15 cellular contexts compared by ENCODE assay signal in genomic region chrX:140917354-140918115, GRCh38.
DNase-seq lines count a peak whose midpoint lies in the region; ATAC-seq and TF ChIP-seq lines count a peak whose summit lies in the region.
"Had no signal": no experiment of that assay in that cellular context is flagged by ENCODE, and none has a peak within 500 bp of the region (broad histone marks: within the 10 kb centered on the region; RNA-seq: fewer than 3 reads in every experiment).

No MANE protein-coding gene starts in this region.

- TF ChIP-seq CTCF in progenitor cell of endocrine pancreas (IDR thresholded peaks at IDR 0.05; ENCODE audit: unreplicated experiment) (no peak), prostate gland (IDR thresholded peaks at IDR 0.05) (no peak)

- no peaks in the 10 kb centered on the region for H3K27me3 Mint-ChIP-seq in activated CD4-positive, alpha-beta T cell treated with anti-CD3 and anti-CD28 coated beads, Interleukin-2, amount 10 ng/mL, durations not matched to agents 7 days and 5 days
- no peaks in the 10 kb centered on the region for H3K27me3 Mint-ChIP-seq in activated CD8-positive, alpha-beta T cell treated with anti-CD3 and anti-CD28 coated beads, Interleukin-2, amount 10 ng/mL, durations not matched to agents 7 days and 5 days (ENCODE audit: low read depth)
- H3K27me3 Mint-ChIP-seq in progenitor cell of endocrine pancreas = no peaks in the 10 kb centered on the region
- H3K27me3 Mint-ChIP-seq: IgD-negative memory B cell had no signal

- no peaks in the 10 kb centered on the region for H3K4me1 ChIP-seq in prostate gland (replicated peaks)
- H3K4me1 ChIP-seq: gastroesophageal sphincter, upper lobe of right lung had no signal

- H3K4me3 Mint-ChIP-seq in activated CD4-positive, alpha-beta T cell treated with anti-CD3 and anti-CD28 coated beads, Interleukin-2, amount 10 ng/mL, durations not matched to agents 7 days and 5 days = no peak overlapping the region
- no peak overlapping the region for H3K4me3 Mint-ChIP-seq in activated CD8-positive, alpha-beta T cell treated with anti-CD3 and anti-CD28 coated beads, Interleukin-2, amount 10 ng/mL, durations not matched to agents 7 days and 5 days
- no peak overlapping the region for H3K4me3 Mint-ChIP-seq in progenitor cell of endocrine pancreas (ENCODE audit: low read depth)

- H3K27ac ChIP-seq in prostate gland = no peak overlapping the region
- H3K27ac ChIP-seq: gastroesophageal sphincter, upper lobe of right lung had no signal

- H3K9me3 Mint-ChIP-seq in activated CD4-positive, alpha-beta T cell treated with anti-CD3 and anti-CD28 coated beads, Interleukin-2, amount 10 ng/mL, durations not matched to agents 7 days and 5 days = no peaks in the 10 kb centered on the region
- H3K9me3 Mint-ChIP-seq in activated CD8-positive, alpha-beta T cell treated with anti-CD3 and anti-CD28 coated beads, Interleukin-2, amount 10 ng/mL, durations not matched to agents 7 days and 5 days (ENCODE audit: insufficient read depth) = no peaks in the 10 kb centered on the region
- H3K9me3 Mint-ChIP-seq in progenitor cell of endocrine pancreas (ENCODE audit: low read depth) = peaks cover 30% of the 10 kb centered on the region
- H3K9me3 Mint-ChIP-seq: IgD-negative memory B cell had no signal

- H3K36me3 ChIP-seq in prostate gland = no peaks in the 10 kb centered on the region
- H3K36me3 ChIP-seq: gastroesophageal sphincter, upper lobe of right lung had no signal

- WGBS in prostate gland = 89% methylated on average over 4 of the region's 4 CpGs

- CTCF ChIA-PET in activated CD4-positive, alpha-beta T cell treated with anti-CD3 and anti-CD28 coated beads, Interleukin-2, amount 10 ng/mL, durations not matched to agents 7 days and 5 days (lab: Charles Lee) = interaction anchor here (0.6 to 1.6 kb wide), 8 partner anchors 10 to 1240 kb away, joined by 3 to 7 read pairs (median 4); no protein-coding TSS in a partner anchor
- CTCF ChIA-PET in activated CD8-positive, alpha-beta T cell treated with anti-CD3 and anti-CD28 coated beads, Interleukin-2, amount 10 ng/mL, durations not matched to agents 7 days and 5 days (lab: Charles Lee) = interaction anchor here (1.4 kb wide), 1 partner anchor 27 kb away, joined by 3 read pairs; no protein-coding TSS in a partner anchor

- no peaks in the 10 kb centered on the region for H3K27me3 ChIP-seq in prostate gland (replicated peaks; ENCODE audit: insufficient read depth)
- H3K27me3 ChIP-seq: gastroesophageal sphincter, upper lobe of right lung had no signal

- no peaks in the 10 kb centered on the region for H3K36me3 Mint-ChIP-seq in activated CD4-positive, alpha-beta T cell treated with anti-CD3 and anti-CD28 coated beads, Interleukin-2, amount 10 ng/mL, durations not matched to agents 7 days and 5 days (ENCODE audit: low read depth)
- H3K36me3 Mint-ChIP-seq in activated CD8-positive, alpha-beta T cell treated with anti-CD3 and anti-CD28 coated beads, Interleukin-2, amount 10 ng/mL, durations not matched to agents 7 days and 5 days (ENCODE audit: low read depth) = no peaks in the 10 kb centered on the region
- H3K36me3 Mint-ChIP-seq in progenitor cell of endocrine pancreas (ENCODE audit: insufficient read depth) = no peaks in the 10 kb centered on the region
- H3K36me3 Mint-ChIP-seq: IgD-negative memory B cell had no signal

- intact Hi-C loops in prostate gland (cut with DNase I) = no loop called here

- H3K4me1 Mint-ChIP-seq in activated CD4-positive, alpha-beta T cell treated with anti-CD3 and anti-CD28 coated beads, Interleukin-2, amount 10 ng/mL, durations not matched to agents 7 days and 5 days = peaks cover 18% of the 10 kb centered on the region
- peaks cover 5% of the 10 kb centered on the region for H3K4me1 Mint-ChIP-seq in activated CD8-positive, alpha-beta T cell treated with anti-CD3 and anti-CD28 coated beads, Interleukin-2, amount 10 ng/mL, durations not matched to agents 7 days and 5 days (ENCODE audit: low read depth)
- H3K4me1 Mint-ChIP-seq in progenitor cell of endocrine pancreas (ENCODE audit: low read depth) = peaks cover 9% of the 10 kb centered on the region

- peak; percentile 54 for ATAC-seq in HG02885 (IDR thresholded peaks at IDR 0.05; ENCODE audit: poor library complexity, unreplicated experiment)
- ATAC-seq in activated CD8-positive, alpha-beta T cell treated with anti-CD3 and anti-CD28 coated beads, Interleukin-2, amount 10 ng/mL, durations not matched to agents 7 days and 5 days = no peak
- ATAC-seq: gastroesophageal sphincter, Right ventricle myocardium inferior had no signal

- H3K9me3 ChIP-seq in prostate gland = no peaks in the 10 kb centered on the region
- H3K9me3 ChIP-seq: gastroesophageal sphincter, upper lobe of right lung had no signal

- H3K27ac Mint-ChIP-seq in activated CD4-positive, alpha-beta T cell treated with anti-CD3 and anti-CD28 coated beads, Interleukin-2, amount 10 ng/mL, durations not matched to agents 7 days and 5 days = peak overlapping the region; percentile 73
- peak overlapping the region; percentile 18 for H3K27ac Mint-ChIP-seq in activated CD8-positive, alpha-beta T cell treated with anti-CD3 and anti-CD28 coated beads, Interleukin-2, amount 10 ng/mL, durations not matched to agents 7 days and 5 days
- peak overlapping the region; percentile 2 for H3K27ac Mint-ChIP-seq in progenitor cell of endocrine pancreas

- POLR2A ChIA-PET in activated CD4-positive, alpha-beta T cell treated with anti-CD3 and anti-CD28 coated beads, Interleukin-2, amount 10 ng/mL, durations not matched to agents 7 days and 5 days (lab: Charles Lee) = no interaction called here
- POLR2A ChIA-PET in activated CD8-positive, alpha-beta T cell treated with anti-CD3 and anti-CD28 coated beads, Interleukin-2, amount 10 ng/mL, durations not matched to agents 7 days and 5 days (lab: Charles Lee) = no interaction called here

- no peak overlapping the region for H3K4me3 ChIP-seq in prostate gland
- H3K4me3 ChIP-seq: gastroesophageal sphincter, upper lobe of right lung had no signal

- DNase-seq in activated CD4-positive, alpha-beta T cell treated with anti-CD3 and anti-CD28 coated beads, Interleukin-2, amount 10 ng/mL, durations not matched to agents 7 days and 5 days = no peak
- DNase-seq in activated CD4-positive, alpha-beta T cell treated with anti-CD3 and anti-CD28 coated beads for 48 hours = no peak
- DNase-seq in activated CD8-positive, alpha-beta T cell treated with anti-CD3 and anti-CD28 coated beads, Interleukin-2, amount 10 ng/mL, durations not matched to agents 7 days and 5 days = no peak
- DNase-seq in progenitor cell of endocrine pancreas (ENCODE audit: low spot score, unreplicated experiment) (no peak), dedifferentiated amniotic fluid mesenchymal stem cell (ENCODE audit: extremely low spot score) (no peak), GM03348 (ENCODE audit: low spot score) (no peak), prostate gland (ENCODE audit: low spot score) (no peak)
- DNase-seq: activated effector memory CD4-positive, alpha-beta T cell treated with Interleukin-2 at 50 U/mL for 16 hours; DMS79; stimulated activated CD4-positive, alpha-beta T cell treated with anti-CD3 and anti-CD28 coated beads, Interleukin-4, amount 100 ng/mL, for 1 hour; upper lobe of right lung had no signal

- no peak for TF ChIP-seq POLR2A in prostate gland (IDR thresholded peaks at IDR 0.05)

Comparison
In these comparisons a context has a peak if more than half of its experiments do, and no peak if none do; other contexts are left out.
1. H3K27ac Mint-ChIP-seq: peak in every context shown above with its lines; median percentile 73 in activated CD4-positive, alpha-beta T cell treated with anti-CD3 and anti-CD28 coated beads, Interleukin-2, amount 10 ng/mL, durations not matched to agents 7 days and 5 days; 18 in activated CD8-positive, alpha-beta T cell treated with anti-CD3 and anti-CD28 coated beads, Interleukin-2, amount 10 ng/mL, durations not matched to agents 7 days and 5 days; 2 in progenitor cell of endocrine pancreas.